ENCODE assay signal across 13 cellular contexts in the genomic region with DNA sequence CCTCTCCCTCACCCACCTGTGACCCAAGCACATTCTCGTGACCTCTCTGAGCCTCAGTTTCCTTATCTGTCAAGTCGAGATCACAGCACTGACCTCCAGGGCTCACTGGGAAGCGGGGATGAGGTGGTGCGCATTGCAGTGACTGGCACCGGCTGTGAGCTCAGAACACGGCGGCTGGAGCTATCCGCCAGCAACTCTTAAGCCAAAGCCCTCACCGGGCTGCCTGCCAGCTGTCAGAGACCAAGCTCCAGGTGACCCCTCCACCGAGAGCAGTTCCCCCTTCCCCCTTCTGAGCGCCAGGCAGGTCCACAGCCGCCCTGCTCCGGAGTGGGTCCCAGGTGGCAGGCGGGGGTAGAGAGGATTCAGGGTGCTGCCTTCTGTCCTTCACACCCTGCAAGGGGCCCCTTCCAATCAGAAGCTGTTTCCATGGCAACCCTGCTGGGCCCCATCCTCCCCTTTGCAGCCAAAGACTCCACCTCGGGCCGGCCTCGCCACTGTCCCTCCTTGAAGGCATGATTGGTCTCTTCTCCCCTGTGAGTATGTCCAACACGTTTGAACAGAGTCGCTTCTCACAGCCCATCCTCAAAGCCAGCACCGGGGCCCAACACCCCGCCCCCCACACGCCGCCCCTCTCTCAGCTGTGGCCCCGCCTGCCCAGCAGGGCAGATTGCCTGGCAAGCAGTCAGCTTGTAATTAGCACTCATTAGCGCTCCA.
DNase-seq lines count a peak whose midpoint lies in the region; ATAC-seq and TF ChIP-seq lines count a peak whose summit lies in the region.
"Had no signal": no experiment of that assay in that cellular context is flagged by ENCODE, and none has a peak within 500 bp of the region (broad histone marks: within the 10 kb centered on the region; RNA-seq: fewer than 3 reads in every experiment).

No MANE protein-coding gene starts in this region.

- DNase-seq in activated naive CD8-positive, alpha-beta T cell treated with anti-CD3 and anti-CD28 coated beads, Interleukin-2, amount 10 ng/mL, durations not matched to agents 7 days and 5 days = peak; percentile 20
- DNase-seq in activated naive CD8-positive, alpha-beta T cell treated with anti-CD3 and anti-CD28 coated beads for 36 hours = no peak
- peak; percentile 78 for DNase-seq in RPMI8226
- peak; percentile 29 to 62 for DNase-seq in left lung
- DNase-seq in ureter (ENCODE audit: low spot score) = peak; percentile 39
- no peak for DNase-seq in GM19240 (ENCODE audit: insufficient read length, low spot score)
- no peak for DNase-seq in GM13977 (ENCODE audit: low spot score)
- DNase-seq in foreskin keratinocyte = no peak
- DNase-seq: activated CD8-positive, alpha-beta T cell treated with anti-CD3 and anti-CD28 coated beads, Interleukin-2, amount 10 ng/mL, durations not matched to agents 7 days and 5 days; amniotic stem cell; NCI-H187 treated with DMSO at 0.1 percent for 48 hours had no signal

- intact Hi-C loops in left lung (cut with DNase I) = no loop called here

- no peaks in the 10 kb centered on the region for H3K9me3 Mint-ChIP-seq in activated naive CD8-positive, alpha-beta T cell treated with anti-CD3 and anti-CD28 coated beads, Interleukin-2, amount 10 ng/mL, durations not matched to agents 7 days and 5 days
- H3K9me3 Mint-ChIP-seq in activated naive CD8-positive, alpha-beta T cell treated with anti-CD3 and anti-CD28 coated beads for 36 hours = no peaks in the 10 kb centered on the region

- no peak overlapping the region for H3K4me3 ChIP-seq in left lung

- H3K4me1 Mint-ChIP-seq in activated naive CD8-positive, alpha-beta T cell treated with anti-CD3 and anti-CD28 coated beads, Interleukin-2, amount 10 ng/mL, durations not matched to agents 7 days and 5 days = no peaks in the 10 kb centered on the region
- H3K4me1 Mint-ChIP-seq in activated naive CD8-positive, alpha-beta T cell treated with anti-CD3 and anti-CD28 coated beads for 36 hours = no peaks in the 10 kb centered on the region

- POLR2A ChIA-PET in activated naive CD8-positive, alpha-beta T cell treated with anti-CD3 and anti-CD28 coated beads, Interleukin-2, amount 10 ng/mL, durations not matched to agents 7 days and 5 days (lab: Charles Lee) = no interaction called here

- H3K27me3 Mint-ChIP-seq in activated naive CD8-positive, alpha-beta T cell treated with anti-CD3 and anti-CD28 coated beads, Interleukin-2, amount 10 ng/mL, durations not matched to agents 7 days and 5 days = peaks cover 47% of the 10 kb centered on the region
- H3K27me3 Mint-ChIP-seq in activated naive CD8-positive, alpha-beta T cell treated with anti-CD3 and anti-CD28 coated beads for 36 hours = peaks cover 51% of the 10 kb centered on the region

- H3K4me3 Mint-ChIP-seq in activated naive CD8-positive, alpha-beta T cell treated with anti-CD3 and anti-CD28 coated beads, Interleukin-2, amount 10 ng/mL, durations not matched to agents 7 days and 5 days = no peak overlapping the region
- H3K4me3 Mint-ChIP-seq in activated naive CD8-positive, alpha-beta T cell treated with anti-CD3 and anti-CD28 coated beads for 36 hours = no peak overlapping the region
- H3K4me3 Mint-ChIP-seq: activated CD8-positive, alpha-beta T cell treated with anti-CD3 and anti-CD28 coated beads, Interleukin-2, amount 10 ng/mL, durations not matched to agents 7 days and 5 days had no signal

- no peak overlapping the region for H3K27ac ChIP-seq in left lung
- no peak overlapping the region for H3K27ac ChIP-seq in foreskin keratinocyte
- H3K27ac ChIP-seq: C4-2B, HL-60 had no signal

- no peaks in the 10 kb centered on the region for H3K36me3 ChIP-seq in left lung

- in situ Hi-C loops in GM13977 (cut with MboI; ENCODE audit: low pct_unique_long_range_greater_than_20kb, low sequenced_read_pairs, unreplicated experiment) = no loop called here

- no peaks in the 10 kb centered on the region for H3K36me3 Mint-ChIP-seq in activated naive CD8-positive, alpha-beta T cell treated with anti-CD3 and anti-CD28 coated beads, Interleukin-2, amount 10 ng/mL, durations not matched to agents 7 days and 5 days
- H3K36me3 Mint-ChIP-seq in activated naive CD8-positive, alpha-beta T cell treated with anti-CD3 and anti-CD28 coated beads for 36 hours = no peaks in the 10 kb centered on the region

- H3K27me3 ChIP-seq in left lung (peaks cover 19 to 70% of the 10 kb centered on the region in 2 donors), foreskin keratinocyte (peaks cover 89% of the 10 kb centered on the region)

- TF ChIP-seq CTCF in left lung (IDR thresholded peaks at IDR 0.05) = no peak
- no peak for TF ChIP-seq CTCF in GM13977 (IDR thresholded peaks at IDR 0.05; ENCODE audit: extremely low read depth, insufficient read depth, missing control alignments)
- no peak for TF ChIP-seq CTCF in foreskin keratinocyte (conservative IDR thresholded peaks at IDR 0.05)

- ATAC-seq in activated naive CD8-positive, alpha-beta T cell treated with anti-CD3 and anti-CD28 coated beads, Interleukin-2, amount 10 ng/mL, durations not matched to agents 7 days and 5 days (ENCODE audit: low read depth) = no peak
- no peak for ATAC-seq in left lung
- ATAC-seq in foreskin keratinocyte = no peak
- ATAC-seq: activated CD8-positive, alpha-beta T cell treated with anti-CD3 and anti-CD28 coated beads, Interleukin-2, amount 10 ng/mL, durations not matched to agents 7 days and 5 days had no signal

- H3K27ac Mint-ChIP-seq in activated naive CD8-positive, alpha-beta T cell treated with anti-CD3 and anti-CD28 coated beads, Interleukin-2, amount 10 ng/mL, durations not matched to agents 7 days and 5 days = no peak overlapping the region
- no peak overlapping the region for H3K27ac Mint-ChIP-seq in activated naive CD8-positive, alpha-beta T cell treated with anti-CD3 and anti-CD28 coated beads for 36 hours
- H3K27ac Mint-ChIP-seq: activated CD8-positive, alpha-beta T cell treated with anti-CD3 and anti-CD28 coated beads, Interleukin-2, amount 10 ng/mL, durations not matched to agents 7 days and 5 days had no signal

- peaks cover 0 to 5% of the 10 kb centered on the region in 2 donors for H3K4me1 ChIP-seq in left lung
- H3K4me1 ChIP-seq in foreskin keratinocyte = no peaks in the 10 kb centered on the region

- no peaks in the 10 kb centered on the region for H3K9me3 ChIP-seq in left lung

Comparison
In these comparisons a context has a peak if more than half of its experiments do, and no peak if none do; other contexts are left out.
1. DNase-seq: peak in activated naive CD8-positive, alpha-beta T cell treated with anti-CD3 and anti-CD28 coated beads, Interleukin-2, amount 10 ng/mL, durations not matched to agents 7 days and 5 days (single experiment), RPMI8226 (single experiment), left lung (2 of 2) and ureter (single experiment); none in activated naive CD8-positive, alpha-beta T cell treated with anti-CD3 and anti-CD28 coated beads for 36 hours (single experiment), GM19240 (single experiment), GM13977 (single experiment) and foreskin keratinocyte (0 of 2).